In the genomic region with DNA sequence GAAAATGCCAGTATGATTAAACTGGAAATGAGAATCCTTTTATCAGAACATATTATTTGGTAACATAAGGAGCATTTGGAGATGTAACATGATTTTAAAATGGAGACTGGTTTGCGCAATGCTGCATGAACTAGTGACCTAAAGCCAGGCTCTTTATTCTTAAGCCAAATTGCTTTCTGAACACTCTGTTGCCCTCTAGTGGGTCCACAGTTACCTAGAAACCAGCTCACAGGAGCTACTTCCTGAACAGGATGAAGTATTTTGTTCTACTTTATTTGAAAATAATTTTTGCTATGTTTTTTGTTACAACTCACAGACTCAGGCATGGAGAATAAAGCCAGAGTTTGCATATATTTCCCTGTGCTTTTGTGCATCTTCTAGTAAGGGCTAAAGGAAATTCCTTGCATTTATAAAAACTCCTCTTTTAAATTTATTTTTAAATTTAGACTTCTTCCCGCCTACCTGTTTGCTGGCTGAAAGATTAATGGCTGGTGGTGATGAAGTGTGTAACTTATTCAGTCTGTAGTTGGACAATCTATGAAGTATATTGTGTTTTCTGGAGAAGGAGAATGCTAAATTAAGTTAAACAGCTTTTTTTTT, we compare ENCODE assay signal across 8 cellular contexts.
A peak's percentile ranks its signal among the peaks of the same experiment; 100 is the strongest.
DNase-seq lines count a peak whose midpoint lies in the region; ATAC-seq and TF ChIP-seq lines count a peak whose summit lies in the region.

No MANE protein-coding gene starts in this region.

- H3K36me3 ChIP-seq in MM.1S (replicated peaks; ENCODE audit: insufficient read depth, low read length): no peaks in the 10 kb centered on the region
- no peaks in the 10 kb centered on the region for H3K36me3 ChIP-seq in lung (ENCODE audit: control insufficient read depth in 2 of 2, insufficient read depth in 2 of 2, low read length in 2 of 2)
- no peaks in the 10 kb centered on the region for H3K36me3 ChIP-seq in aorta (ENCODE audit: control insufficient read depth in 1 of 2, insufficient read depth in 2 of 2, low read length in 1 of 2)

- H2AFZ ChIP-seq in MM.1S (ENCODE audit: low read length): no peak overlapping the region

- H3K27me3 ChIP-seq in MM.1S (replicated peaks; ENCODE audit: insufficient read depth, low read length) (no peaks in the 10 kb centered on the region), dorsolateral prefrontal cortex (no peaks in the 10 kb centered on the region), lung (ENCODE audit: control insufficient read depth, insufficient read depth) (no peaks in the 10 kb centered on the region), aorta (ENCODE audit: control insufficient read depth in 1 of 2, insufficient read depth in 2 of 2, low read length in 1 of 2) (no peaks in the 10 kb centered on the region)

- DNase-seq in CMK (ENCODE audit: low read depth) (peak; percentile 17), MM.1S (peak; percentile 71), RWPE1 (ENCODE audit: low spot score) (peak; percentile 62), dorsolateral prefrontal cortex (peak in 2 of 10 donors; percentile 7 to 25), lung (ENCODE audit: low spot score) (peak; percentile 51), aorta (no peak)

- POLR2A ChIA-PET in RWPE1 (lab: Yijun Ruan, JAX; ENCODE audit: low non-redundant PET): no interaction called here

- TF ChIP-seq CTCF in MM.1S (IDR thresholded peaks at IDR 0.05; ENCODE audit: low read length): peak; percentile 75
- peak; percentile 77 for TF ChIP-seq CTCF in RWPE1 (conservative IDR thresholded peaks at IDR 0.05; ENCODE audit: low read depth)
- TF ChIP-seq CTCF in dorsolateral prefrontal cortex (IDR thresholded peaks at IDR 0.05 in 54 of 56, conservative IDR thresholded peaks at IDR 0.05 in 2 of 56; ENCODE audit: low read depth in 1 of 56, partially characterized antibody in 56 of 56): peak; percentile 25 to 84 (median 68)
- peak; percentile 39 for TF ChIP-seq CTCF in lung (IDR thresholded peaks at IDR 0.05; ENCODE audit: control extremely low read depth, extremely low read depth)

- ATAC-seq in GM19455 (IDR thresholded peaks at IDR 0.05; ENCODE audit: unreplicated experiment) (peak; percentile 69), lung (ENCODE audit: insufficient read depth, low FRiP score) (peak; percentile 73), aorta (ENCODE audit: low FRiP score) (peak; percentile 84), HG02840 (IDR thresholded peaks at IDR 0.05; ENCODE audit: low FRiP score, unreplicated experiment) (no peak)

- H3K79me2 ChIP-seq in MM.1S (ENCODE audit: low read length): no peaks in the 10 kb centered on the region

- H4K20me1 ChIP-seq in MM.1S (ENCODE audit: insufficient read depth, low read length): no peaks in the 10 kb centered on the region

- H3K9me3 ChIP-seq in MM.1S (replicated peaks; ENCODE audit: insufficient read depth, low read length) (no peaks in the 10 kb centered on the region), lung (ENCODE audit: control insufficient read depth in 2 of 2, insufficient read depth in 1 of 2, low read length in 1 of 2) (no peaks in the 10 kb centered on the region), aorta (ENCODE audit: control insufficient read depth, low read length) (no peaks in the 10 kb centered on the region)

- H3K9ac ChIP-seq in MM.1S (ENCODE audit: low read length): no peak overlapping the region

- H3K27ac ChIP-seq in MM.1S (ENCODE audit: low read length) (no peak overlapping the region), RWPE1 (no peak overlapping the region), dorsolateral prefrontal cortex (no peak overlapping the region), lung (ENCODE audit: low read depth in 1 of 2, low read length in 1 of 2) (no peak overlapping the region), aorta (ENCODE audit: low read depth in 1 of 2, low read length in 2 of 2) (no peak overlapping the region)

- no peaks in the 10 kb centered on the region for H3K9me2 ChIP-seq in MM.1S (replicated peaks; ENCODE audit: insufficient read depth, low read length)

- WGBS in lung, 2 donors: 60 to 78% methylated on average over 2 of the region's 2 CpGs
- WGBS in aorta, 2 donors: 13 to 19% methylated on average over 2 of the region's 2 CpGs

- H3F3A ChIP-seq in MM.1S (ENCODE audit: insufficient read depth, low read length): no peaks in the 10 kb centered on the region

- intact Hi-C loops in dorsolateral prefrontal cortex (cut with DNase I) (loop anchor here (5.0 to 10.0 kb wide), 4 partner anchors 367 to 547 kb away; no protein-coding TSS in a partner anchor), aorta (cut with DNase I) (loop anchor here (5.0 to 10.0 kb wide), 4 partner anchors 365 to 667 kb away; no protein-coding TSS in a partner anchor)

- CTCF ChIA-PET in RWPE1 (lab: Yijun Ruan, JAX): interaction anchor here (0.5 to 1.8 kb wide), 10 partner anchors 29 to 1234 kb away, joined by 3 to 6 read pairs (median 4); no protein-coding TSS in a partner anchor

- no peak overlapping the region for H3K4me2 ChIP-seq in MM.1S (ENCODE audit: low read depth, low read length)

- H3K4me3 ChIP-seq in MM.1S (ENCODE audit: low read length) (no peak overlapping the region), dorsolateral prefrontal cortex (no peak overlapping the region), lung (no peak overlapping the region), aorta (ENCODE audit: low read length in 2 of 2) (no peak overlapping the region)

- H3K4me1 ChIP-seq in MM.1S (ENCODE audit: low read length) (no peaks in the 10 kb centered on the region), lung (ENCODE audit: control insufficient read depth in 2 of 2, insufficient read depth in 2 of 2, low read length in 2 of 2) (no peaks in the 10 kb centered on the region), aorta (ENCODE audit: control insufficient read depth in 1 of 2, insufficient read depth in 2 of 2, low read length in 2 of 2) (no peaks in the 10 kb centered on the region)

Comparison
In these comparisons a context has a peak if more than half of its experiments do, and no peak if none do; other contexts are left out.
1. DNase-seq: peak in CMK (single experiment), MM.1S (single experiment), RWPE1 (single experiment) and lung (single experiment); none in aorta (0 of 2).
2. Peak in every context shown above with its lines, with median percentiles within 50 percentile points of each other: CTCF ChIP-seq.